In the genomic region with DNA sequence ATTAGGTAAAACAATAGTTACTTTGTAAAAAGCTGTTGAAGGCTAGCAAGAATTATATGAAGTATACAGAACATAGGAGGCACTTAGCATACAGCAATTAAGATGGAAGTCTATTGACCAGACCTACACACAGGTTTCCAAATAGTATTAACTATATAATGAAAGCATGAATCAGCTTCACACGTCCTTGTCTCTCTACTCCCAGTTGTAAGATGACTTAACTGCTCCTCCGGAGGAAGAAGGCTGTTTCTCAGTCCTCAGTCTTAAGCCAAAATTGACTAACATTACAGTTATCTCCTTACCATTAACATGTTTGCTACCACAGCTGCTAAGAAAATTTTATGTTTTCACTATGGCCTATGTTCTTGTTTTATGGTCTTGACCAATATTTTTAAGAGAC, we compare ENCODE assay signal across 12 cellular contexts. TPM values are rescaled to one million over a fixed set of nuclear protein-coding genes. Genes with fewer than 3 reads are reported as not detected.
DNase-seq lines count a peak whose midpoint lies in the region; ATAC-seq and TF ChIP-seq lines count a peak whose summit lies in the region.
"Had no signal": no experiment of that assay in that cellular context is flagged by ENCODE, and none has a peak within 500 bp of the region (broad histone marks: within the 10 kb centered on the region; RNA-seq: fewer than 3 reads in every experiment).

No MANE protein-coding gene starts in this region.

- H3K27ac Mint-ChIP-seq in naive thymus-derived CD4-positive, alpha-beta T cell: no peak overlapping the region

- peak overlapping the region in 1 of 10 donors; percentile 9 for H3K4me3 Mint-ChIP-seq in naive thymus-derived CD4-positive, alpha-beta T cell
- H3K4me3 Mint-ChIP-seq: stimulated activated naive B cell treated with anti-CD40 and anti-IgM and Interleukin-4, amounts not matched to agents 10 μg/mL and 1 μg/mL and 100 μg/mL, for 72 hours had no signal

- no peaks in the 10 kb centered on the region for H3K9me3 ChIP-seq in BLaER1 treated with 17β-estradiol and CSF1 and Interleukin-3, amounts not matched to agents 10 nM and 100 nM (replicated peaks in 1 of 11)
- no peaks in the 10 kb centered on the region for H3K9me3 ChIP-seq in HCT116 (ENCODE audit: control insufficient read depth in 1 of 2, insufficient read depth in 1 of 2, low read depth in 1 of 2, low read length in 2 of 2)
- no peaks in the 10 kb centered on the region for H3K9me3 ChIP-seq in naive thymus-derived CD4-positive, alpha-beta T cell (ENCODE audit: control insufficient read depth in 2 of 3, low read length in 3 of 3)
- no peaks in the 10 kb centered on the region for H3K9me3 ChIP-seq in suprapubic skin
- H3K9me3 ChIP-seq: ascending aorta, BLaER1, prostate gland had no signal

- peaks cover 0 to 9% (median 7%) of the 10 kb centered on the region in 5 donors for H3K36me3 Mint-ChIP-seq in naive thymus-derived CD4-positive, alpha-beta T cell

- no peak for TF ChIP-seq RAD21 in HCT116 (IDR thresholded peaks at IDR 0.05; ENCODE audit: low read depth)

- RAD21 ChIA-PET in HCT116 (lab: Charles Lee; ENCODE audit: low non-redundant PET in 1 of 2, low total read pairs in 2 of 2, uncharacterized antibody in 2 of 2, unreplicated experiment in 2 of 2): no interaction called here

- ATAC-seq in HCT116: no peak
- ATAC-seq in naive thymus-derived CD4-positive, alpha-beta T cell: peak; percentile 12

- H3K36me3 ChIP-seq in BLaER1 treated with 17β-estradiol and CSF1 and Interleukin-3, amounts not matched to agents 10 nM and 100 nM: 0 out of 22 replicates have a peak, but pooled peaks cover 0 to under 1% (median 0%) of the 10 kb centered on the region in 11 experiments
- H3K36me3 ChIP-seq in HCT116 (ENCODE audit: control insufficient read depth in 1 of 2, insufficient read depth in 2 of 2, low read length in 2 of 2) (no peaks in the 10 kb centered on the region), suprapubic skin (no peaks in the 10 kb centered on the region)
- no peaks in the 10 kb centered on the region for H3K36me3 ChIP-seq in naive thymus-derived CD4-positive, alpha-beta T cell (ENCODE audit: control insufficient read depth in 2 of 3, insufficient read depth in 3 of 3, low read length in 3 of 3)
- H3K36me3 ChIP-seq: ascending aorta, BLaER1, prostate gland had no signal

- H3K9me3 Mint-ChIP-seq in naive thymus-derived CD4-positive, alpha-beta T cell: no peaks in the 10 kb centered on the region
- H3K9me3 Mint-ChIP-seq: stimulated activated naive B cell treated with anti-CD40 and anti-IgM and Interleukin-4, amounts not matched to agents 10 μg/mL and 1 μg/mL and 100 μg/mL, for 72 hours had no signal

- H3K4me2 ChIP-seq in BLaER1 treated with 17β-estradiol and CSF1 and Interleukin-3, amounts not matched to agents 10 nM and 100 nM: peak overlapping the region in 9 of 11 experiments; percentile 26 to 88 (median 70); a peak in 17 of 22 replicates
- H3K4me2 ChIP-seq in HCT116 (ENCODE audit: low read length): peak overlapping the region; percentile 67
- H3K4me2 ChIP-seq: BLaER1 had no signal

- H3K27me3 Mint-ChIP-seq in naive thymus-derived CD4-positive, alpha-beta T cell: no peaks in the 10 kb centered on the region
- H3K27me3 Mint-ChIP-seq: stimulated activated naive B cell treated with anti-CD40 and anti-IgM and Interleukin-4, amounts not matched to agents 10 μg/mL and 1 μg/mL and 100 μg/mL, for 72 hours had no signal

- TF ChIP-seq POLR2A in HCT116 (IDR thresholded peaks at IDR 0.05; ENCODE audit: borderline replicate concordance, extremely low read depth, insufficient read depth, insufficient read length): no peak
- TF ChIP-seq POLR2A in suprapubic skin (IDR thresholded peaks at IDR 0.05): no peak

- no peak overlapping the region for H3K9ac ChIP-seq in BLaER1 treated with 17β-estradiol and CSF1 and Interleukin-3, amounts not matched to agents 10 nM and 100 nM
- no peak overlapping the region for H3K9ac ChIP-seq in HCT116 (ENCODE audit: low read length)
- H3K9ac ChIP-seq: BLaER1 had no signal

- no TSS peak for BruUV-seq in HCT116 (replicated peaks; lab: Mats Ljungman, UMichigan)

- TF ChIP-seq CTCF in HCT116 (IDR thresholded peaks at IDR 0.05 in 2 of 3, conservative IDR thresholded peaks at IDR 0.05 in 1 of 3; ENCODE audit: borderline replicate concordance in 1 of 3, insufficient read depth in 1 of 3, low read depth in 2 of 3, low read length in 2 of 3) (no peak), suprapubic skin (IDR thresholded peaks at IDR 0.05) (no peak)

- peak overlapping the region in 9 of 11 experiments; percentile 26 to 79 (median 56); a peak in 14 of 22 replicates for H3K27ac ChIP-seq in BLaER1 treated with 17β-estradiol and CSF1 and Interleukin-3, amounts not matched to agents 10 nM and 100 nM
- H3K27ac ChIP-seq in HCT116 (ENCODE audit: low read depth, low read length) (no peak overlapping the region), angular gyrus (ENCODE audit: low read depth, low read length) (peak overlapping the region; percentile 42), suprapubic skin (no peak overlapping the region)
- H3K27ac ChIP-seq in naive thymus-derived CD4-positive, alpha-beta T cell (ENCODE audit: low read depth, low read length): no peak overlapping the region
- H3K27ac ChIP-seq: ascending aorta, BLaER1, prostate gland had no signal

- no peaks in the 10 kb centered on the region for H3K27me3 ChIP-seq in BLaER1 treated with 17β-estradiol and CSF1 and Interleukin-3, amounts not matched to agents 10 nM and 100 nM
- H3K27me3 ChIP-seq in HCT116 (ENCODE audit: insufficient read depth, low read length) (peaks cover 9% of the 10 kb centered on the region; the same call in 1 of the 2 replicates), suprapubic skin (no peaks in the 10 kb centered on the region)
- H3K27me3 ChIP-seq in naive thymus-derived CD4-positive, alpha-beta T cell (ENCODE audit: control insufficient read depth in 2 of 2, insufficient read depth in 2 of 2, low read length in 2 of 2): no peaks in the 10 kb centered on the region
- H3K27me3 ChIP-seq: ascending aorta, BLaER1 had no signal

- H3K4me3 ChIP-seq in BLaER1 treated with 17β-estradiol and CSF1 and Interleukin-3, amounts not matched to agents 10 nM and 100 nM: no peak overlapping the region
- H3K4me3 ChIP-seq in HCT116 (replicated peaks in 1 of 2; ENCODE audit: low read depth in 1 of 2, low read length in 2 of 2) (no peak overlapping the region), suprapubic skin (no peak overlapping the region)
- H3K4me3 ChIP-seq in naive thymus-derived CD4-positive, alpha-beta T cell (ENCODE audit: low read length): no peak overlapping the region
- H3K4me3 ChIP-seq: ascending aorta, BLaER1, prostate gland had no signal

- H3K4me1 ChIP-seq in BLaER1 treated with 17β-estradiol and CSF1 and Interleukin-3, amounts not matched to agents 10 nM and 100 nM: peaks cover 27 to 99% (median 78%) of the 10 kb centered on the region in 10 experiments
- peaks cover 28 to 40% of the 10 kb centered on the region in 2 experiments for H3K4me1 ChIP-seq in HCT116 (ENCODE audit: control insufficient read depth in 1 of 2, insufficient read depth in 2 of 2, low read length in 2 of 2)
- peaks cover 11 to 41% of the 10 kb centered on the region in 2 donors for H3K4me1 ChIP-seq in naive thymus-derived CD4-positive, alpha-beta T cell (ENCODE audit: control insufficient read depth in 2 of 2, insufficient read depth in 2 of 2, low read length in 2 of 2)
- peaks cover 50% of the 10 kb centered on the region for H3K4me1 ChIP-seq in suprapubic skin

- peaks cover 34 to 74% (median 58%) of the 10 kb centered on the region in 7 donors for H3K4me1 Mint-ChIP-seq in naive thymus-derived CD4-positive, alpha-beta T cell

- POLR2A ChIA-PET in HCT116 (lab: Charles Lee): no interaction called here
- POLR2A ChIA-PET in naive thymus-derived CD4-positive, alpha-beta T cell (lab: Charles Lee): interaction anchor here (1.0 to 1.3 kb wide), 2 partner anchors 9 to 15 kb away, joined by 3 read pairs; no protein-coding TSS in a partner anchor

- no peak for DNase-seq in HCT116 (ENCODE audit: low read depth, low spot score)
- DNase-seq in naive thymus-derived CD4-positive, alpha-beta T cell: no peak
- DNase-seq in suprapubic skin (ENCODE audit: low spot score in 2 of 2): no peak
- DNase-seq in medulla oblongata (ENCODE audit: extremely low spot score): no peak
- no peak for DNase-seq in midbrain (lab: John Stamatoyannopoulos, UW)
- no peak for DNase-seq in NCI-H524 treated with DMSO at 0.1 percent for 48 hours (lab: John Stamatoyannopoulos, UW)
- DNase-seq: stimulated activated naive B cell treated with anti-CD40 and anti-IgM and Interleukin-4, amounts not matched to agents 10 μg/mL and 1 μg/mL and 100 μg/mL, for 72 hours had no signal

- intact Hi-C loops in HCT116 (cut with micrococcal nuclease): no loop called here
- intact Hi-C loops in naive thymus-derived CD4-positive, alpha-beta T cell (cut with micrococcal nuclease): no loop called here

- CTCF ChIA-PET in HCT116 (lab: Charles Lee): no interaction called here
- CTCF ChIA-PET in naive thymus-derived CD4-positive, alpha-beta T cell (lab: Charles Lee): interaction anchor here (0.9 kb wide), 1 partner anchor 33 kb away, joined by 3 read pairs; no protein-coding TSS in a partner anchor

- no peak for TF ChIP-seq EP300 in suprapubic skin (IDR thresholded peaks at IDR 0.05)

- no peak overlapping the region for H2AFZ ChIP-seq in HCT116 (ENCODE audit: low read depth, low read length, poor library complexity, severe bottlenecking)

- peaks cover 35 to 100% (median 73%) of the 10 kb centered on the region in 11 experiments; a peak in 21 of 22 replicates for H4K20me1 ChIP-seq in BLaER1 treated with 17β-estradiol and CSF1 and Interleukin-3, amounts not matched to agents 10 nM and 100 nM
- H4K20me1 ChIP-seq in HCT116 (ENCODE audit: insufficient read depth): peaks cover 65% of the 10 kb centered on the region

- H3K9me2 ChIP-seq in HCT116 (ENCODE audit: insufficient read depth): no peaks in the 10 kb centered on the region

- 46% methylated on average over 2 of the region's 2 CpGs for WGBS in suprapubic skin

- peaks cover 56% of the 10 kb centered on the region for H3K79me2 ChIP-seq in HCT116 (ENCODE audit: insufficient read depth, low read length)

TF ChIP-seq in HCT116, 20 proteins besides CTCF, POLR2A, EP300 and RAD21:
- TF ChIP-seq JUND (IDR thresholded peaks at IDR 0.05) (no peak), CEBPB (IDR thresholded peaks at IDR 0.05; ENCODE audit: low read depth) (no peak), ATF3 (IDR thresholded peaks at IDR 0.05) (no peak), TCF7L2 (IDR thresholded peaks at IDR 0.05; ENCODE audit: borderline replicate concordance, extremely low read depth, insufficient read depth, insufficient read length) (no peak), EZH2phosphoT487 (IDR thresholded peaks at IDR 0.05; ENCODE audit: borderline replicate concordance) (no peak), SIN3A (IDR thresholded peaks at IDR 0.05; ENCODE audit: low read depth) (no peak)

RNA-seq across cellular contexts. Expression of gene SIK3, which starts 24.7 kb away (rescaled TPM):
- total RNA-seq in HCT116 (2021; ENCODE audit: unreplicated experiment): 21.0 TPM
- 14.4 and 14.7 TPM in 2 replicates for polyA plus RNA-seq in HCT116 (2012)
- total RNA-seq in naive thymus-derived CD4-positive, alpha-beta T cell: 10 to 100 TPM; 34.4 to 85.2 (median 67.0) TPM
- 10 to 100 TPM; 13.3 to 24.0 TPM for polyA plus RNA-seq in naive thymus-derived CD4-positive, alpha-beta T cell
- 10 to 100 TPM; 31.6 to 60.8 (median 37.5) TPM for total RNA-seq in suprapubic skin

Comparison
In these comparisons a context has a peak if more than half of its experiments do, and no peak if none do; other contexts are left out.
1. H3K27ac ChIP-seq: peak in BLaER1 treated with 17β-estradiol and CSF1 and Interleukin-3, amounts not matched to agents 10 nM and 100 nM (9 of 11) and angular gyrus (single experiment); none in HCT116 (single experiment), naive thymus-derived CD4-positive, alpha-beta T cell (single experiment) and suprapubic skin (single experiment).